ENCODE assay signal across 1 cellular context in genomic region chr1:244862699-244863490, GRCh38.
TF ChIP-seq lines count a peak whose summit lies in the region.

No MANE protein-coding gene starts in this region.

TF ChIP-seq in GM12878, 131 proteins besides CTCF, POLR2A, EP300 and RAD21 (continued from another document and continues in another):
- TF ChIP-seq, protein P1, sequence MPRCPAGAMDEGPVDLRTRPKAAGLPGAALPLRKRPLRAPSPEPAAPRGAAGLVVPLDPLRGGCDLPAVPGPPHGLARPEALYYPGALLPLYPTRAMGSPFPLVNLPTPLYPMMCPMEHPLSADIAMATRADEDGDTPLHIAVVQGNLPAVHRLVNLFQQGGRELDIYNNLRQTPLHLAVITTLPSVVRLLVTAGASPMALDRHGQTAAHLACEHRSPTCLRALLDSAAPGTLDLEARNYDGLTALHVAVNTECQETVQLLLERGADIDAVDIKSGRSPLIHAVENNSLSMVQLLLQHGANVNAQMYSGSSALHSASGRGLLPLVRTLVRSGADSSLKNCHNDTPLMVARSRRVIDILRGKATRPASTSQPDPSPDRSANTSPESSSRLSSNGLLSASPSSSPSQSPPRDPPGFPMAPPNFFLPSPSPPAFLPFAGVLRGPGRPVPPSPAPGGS (IDR thresholded peaks at IDR 0.05; ENCODE audit: borderline replicate concordance, insufficient read depth, low read depth, low read length, poor library complexity, severe bottlenecking) = no peak
- TF ChIP-seq, protein P2, sequence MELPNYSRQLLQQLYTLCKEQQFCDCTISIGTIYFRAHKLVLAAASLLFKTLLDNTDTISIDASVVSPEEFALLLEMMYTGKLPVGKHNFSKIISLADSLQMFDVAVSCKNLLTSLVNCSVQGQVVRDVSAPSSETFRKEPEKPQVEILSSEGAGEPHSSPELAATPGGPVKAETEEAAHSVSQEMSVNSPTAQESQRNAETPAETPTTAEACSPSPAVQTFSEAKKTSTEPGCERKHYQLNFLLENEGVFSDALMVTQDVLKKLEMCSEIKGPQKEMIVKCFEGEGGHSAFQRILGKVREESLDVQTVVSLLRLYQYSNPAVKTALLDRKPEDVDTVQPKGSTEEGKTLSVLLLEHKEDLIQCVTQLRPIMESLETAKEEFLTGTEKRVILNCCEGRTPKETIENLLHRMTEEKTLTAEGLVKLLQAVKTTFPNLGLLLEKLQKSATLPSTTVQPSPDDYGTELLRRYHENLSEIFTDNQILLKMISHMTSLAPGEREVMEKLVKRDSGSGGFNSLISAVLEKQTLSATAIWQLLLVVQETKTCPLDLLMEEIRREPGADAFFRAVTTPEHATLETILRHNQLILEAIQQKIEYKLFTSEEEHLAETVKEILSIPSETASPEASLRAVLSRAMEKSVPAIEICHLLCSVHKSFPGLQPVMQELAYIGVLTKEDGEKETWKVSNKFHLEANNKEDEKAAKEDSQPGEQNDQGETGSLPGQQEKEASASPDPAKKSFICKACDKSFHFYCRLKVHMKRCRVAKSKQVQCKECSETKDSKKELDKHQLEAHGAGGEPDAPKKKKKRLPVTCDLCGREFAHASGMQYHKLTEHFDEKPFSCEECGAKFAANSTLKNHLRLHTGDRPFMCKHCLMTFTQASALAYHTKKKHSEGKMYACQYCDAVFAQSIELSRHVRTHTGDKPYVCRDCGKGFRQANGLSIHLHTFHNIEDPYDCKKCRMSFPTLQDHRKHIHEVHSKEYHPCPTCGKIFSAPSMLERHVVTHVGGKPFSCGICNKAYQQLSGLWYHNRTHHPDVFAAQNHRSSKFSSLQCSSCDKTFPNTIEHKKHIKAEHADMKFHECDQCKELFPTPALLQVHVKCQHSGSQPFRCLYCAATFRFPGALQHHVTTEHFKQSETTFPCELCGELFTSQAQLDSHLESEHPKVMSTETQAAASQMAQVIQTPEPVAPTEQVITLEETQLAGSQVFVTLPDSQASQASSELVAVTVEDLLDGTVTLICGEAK (IDR thresholded peaks at IDR 0.05; ENCODE audit: borderline replicate concordance) = no peak
- no peak for TF ChIP-seq KLF5 (IDR thresholded peaks at IDR 0.05; ENCODE audit: partially characterized antibody)
- TF ChIP-seq RCOR1 (conservative IDR thresholded peaks at IDR 0.05; ENCODE audit: low read depth, low read length) = no peak
- no peak for TF ChIP-seq PAX8 (IDR thresholded peaks at IDR 0.05)
- TF ChIP-seq PAX5 (IDR thresholded peaks at IDR 0.05; ENCODE audit: borderline replicate concordance, low read depth, low read length) = 0 out of 2 replicates have a peak, but pooled peaks have one; percentile 65
- no peak for TF ChIP-seq CBX5 (IDR thresholded peaks at IDR 0.05; ENCODE audit: low read depth)
- TF ChIP-seq, protein P3, sequence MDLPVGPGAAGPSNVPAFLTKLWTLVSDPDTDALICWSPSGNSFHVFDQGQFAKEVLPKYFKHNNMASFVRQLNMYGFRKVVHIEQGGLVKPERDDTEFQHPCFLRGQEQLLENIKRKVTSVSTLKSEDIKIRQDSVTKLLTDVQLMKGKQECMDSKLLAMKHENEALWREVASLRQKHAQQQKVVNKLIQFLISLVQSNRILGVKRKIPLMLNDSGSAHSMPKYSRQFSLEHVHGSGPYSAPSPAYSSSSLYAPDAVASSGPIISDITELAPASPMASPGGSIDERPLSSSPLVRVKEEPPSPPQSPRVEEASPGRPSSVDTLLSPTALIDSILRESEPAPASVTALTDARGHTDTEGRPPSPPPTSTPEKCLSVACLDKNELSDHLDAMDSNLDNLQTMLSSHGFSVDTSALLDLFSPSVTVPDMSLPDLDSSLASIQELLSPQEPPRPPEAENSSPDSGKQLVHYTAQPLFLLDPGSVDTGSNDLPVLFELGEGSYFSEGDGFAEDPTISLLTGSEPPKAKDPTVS (IDR thresholded peaks at IDR 0.05; ENCODE audit: low read depth, low read length) = peak; percentile 80; the same call in 1 of the 2 replicates
- no peak for TF ChIP-seq EED (IDR thresholded peaks at IDR 0.05; ENCODE audit: low read depth)
- TF ChIP-seq NR2F1 (conservative IDR thresholded peaks at IDR 0.05) = peak; percentile 49; the same call in 1 of the 2 replicates
- no peak for TF ChIP-seq SIX5 (IDR thresholded peaks at IDR 0.05; ENCODE audit: low read depth, low read length, severe bottlenecking)
- TF ChIP-seq EGR1 (IDR thresholded peaks at IDR 0.05; ENCODE audit: borderline replicate concordance in 1 of 2, low read depth in 2 of 2, low read length in 2 of 2) = peak; percentile 13 to 55; a peak in 2 of 3 replicates
- TF ChIP-seq, protein P4, sequence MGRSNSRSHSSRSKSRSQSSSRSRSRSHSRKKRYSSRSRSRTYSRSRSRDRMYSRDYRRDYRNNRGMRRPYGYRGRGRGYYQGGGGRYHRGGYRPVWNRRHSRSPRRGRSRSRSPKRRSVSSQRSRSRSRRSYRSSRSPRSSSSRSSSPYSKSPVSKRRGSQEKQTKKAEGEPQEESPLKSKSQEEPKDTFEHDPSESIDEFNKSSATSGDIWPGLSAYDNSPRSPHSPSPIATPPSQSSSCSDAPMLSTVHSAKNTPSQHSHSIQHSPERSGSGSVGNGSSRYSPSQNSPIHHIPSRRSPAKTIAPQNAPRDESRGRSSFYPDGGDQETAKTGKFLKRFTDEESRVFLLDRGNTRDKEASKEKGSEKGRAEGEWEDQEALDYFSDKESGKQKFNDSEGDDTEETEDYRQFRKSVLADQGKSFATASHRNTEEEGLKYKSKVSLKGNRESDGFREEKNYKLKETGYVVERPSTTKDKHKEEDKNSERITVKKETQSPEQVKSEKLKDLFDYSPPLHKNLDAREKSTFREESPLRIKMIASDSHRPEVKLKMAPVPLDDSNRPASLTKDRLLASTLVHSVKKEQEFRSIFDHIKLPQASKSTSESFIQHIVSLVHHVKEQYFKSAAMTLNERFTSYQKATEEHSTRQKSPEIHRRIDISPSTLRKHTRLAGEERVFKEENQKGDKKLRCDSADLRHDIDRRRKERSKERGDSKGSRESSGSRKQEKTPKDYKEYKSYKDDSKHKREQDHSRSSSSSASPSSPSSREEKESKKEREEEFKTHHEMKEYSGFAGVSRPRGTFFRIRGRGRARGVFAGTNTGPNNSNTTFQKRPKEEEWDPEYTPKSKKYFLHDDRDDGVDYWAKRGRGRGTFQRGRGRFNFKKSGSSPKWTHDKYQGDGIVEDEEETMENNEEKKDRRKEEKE (IDR thresholded peaks at IDR 0.05) = no peak
- TF ChIP-seq MEF2A (IDR thresholded peaks at IDR 0.05; ENCODE audit: insufficient read depth, low read depth, low read length) = peak; percentile 56; the same call in 1 of the 2 replicates
- TF ChIP-seq JUNB (IDR thresholded peaks at IDR 0.05) = no peak
- TF ChIP-seq RB1 (IDR thresholded peaks at IDR 0.05; ENCODE audit: borderline replicate concordance) = peak; percentile 63; the same call in 1 of the 2 replicates
- peak; percentile 63; the same call in 1 of the 2 replicates for TF ChIP-seq TARDBP (IDR thresholded peaks at IDR 0.05; ENCODE audit: borderline replicate concordance)
- no peak for TF ChIP-seq NBN (IDR thresholded peaks at IDR 0.05)
- no peak for TF ChIP-seq IRF4 (IDR thresholded peaks at IDR 0.05; ENCODE audit: low read depth, low read length)
- TF ChIP-seq ZZZ3 (IDR thresholded peaks at IDR 0.05; ENCODE audit: control insufficient read depth, insufficient read length, low read depth) = no peak
- peak; percentile 74 for TF ChIP-seq SIN3A (IDR thresholded peaks at IDR 0.05; ENCODE audit: low read depth, low read length)
- TF ChIP-seq ZNF592 (IDR thresholded peaks at IDR 0.05) = 0 out of 2 replicates have a peak, but pooled peaks have one; percentile 40
- TF ChIP-seq CREM (IDR thresholded peaks at IDR 0.05; ENCODE audit: low read depth) = peak; percentile 64
- TF ChIP-seq CBX3 (IDR thresholded peaks at IDR 0.05; ENCODE audit: borderline replicate concordance, low read depth) = no peak
- TF ChIP-seq ZBTB33 (IDR thresholded peaks at IDR 0.05) = no peak
- no peak for TF ChIP-seq ASH2L (IDR thresholded peaks at IDR 0.05; ENCODE audit: borderline replicate concordance, low read depth)
- TF ChIP-seq CHD1 (IDR thresholded peaks at IDR 0.05; ENCODE audit: low read depth, low read length) = no peak
- no peak for TF ChIP-seq SMAD1 (IDR thresholded peaks at IDR 0.05; ENCODE audit: low read depth, partially characterized antibody)
- no peak for TF ChIP-seq NFYA (IDR thresholded peaks at IDR 0.05; ENCODE audit: borderline replicate concordance, low read depth, low read length)
- TF ChIP-seq CREB1 (IDR thresholded peaks at IDR 0.05; ENCODE audit: low read depth) = peak; percentile 85
- TF ChIP-seq, protein P5, sequence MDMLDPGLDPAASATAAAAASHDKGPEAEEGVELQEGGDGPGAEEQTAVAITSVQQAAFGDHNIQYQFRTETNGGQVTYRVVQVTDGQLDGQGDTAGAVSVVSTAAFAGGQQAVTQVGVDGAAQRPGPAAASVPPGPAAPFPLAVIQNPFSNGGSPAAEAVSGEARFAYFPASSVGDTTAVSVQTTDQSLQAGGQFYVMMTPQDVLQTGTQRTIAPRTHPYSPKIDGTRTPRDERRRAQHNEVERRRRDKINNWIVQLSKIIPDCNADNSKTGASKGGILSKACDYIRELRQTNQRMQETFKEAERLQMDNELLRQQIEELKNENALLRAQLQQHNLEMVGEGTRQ (IDR thresholded peaks at IDR 0.05; ENCODE audit: borderline replicate concordance, low read depth, low read length) = no peak
- no peak for TF ChIP-seq WRNIP1 (IDR thresholded peaks at IDR 0.05; ENCODE audit: borderline replicate concordance, low read depth, low read length)
- TF ChIP-seq EZH2 (IDR thresholded peaks at IDR 0.05; ENCODE audit: borderline replicate concordance, control insufficient read depth, low read depth, low read length) = no peak
- TF ChIP-seq ATF7 (IDR thresholded peaks at IDR 0.05; ENCODE audit: low read depth) = 0 out of 2 replicates have a peak, but pooled peaks have one; percentile 8
- TF ChIP-seq, protein P6, sequence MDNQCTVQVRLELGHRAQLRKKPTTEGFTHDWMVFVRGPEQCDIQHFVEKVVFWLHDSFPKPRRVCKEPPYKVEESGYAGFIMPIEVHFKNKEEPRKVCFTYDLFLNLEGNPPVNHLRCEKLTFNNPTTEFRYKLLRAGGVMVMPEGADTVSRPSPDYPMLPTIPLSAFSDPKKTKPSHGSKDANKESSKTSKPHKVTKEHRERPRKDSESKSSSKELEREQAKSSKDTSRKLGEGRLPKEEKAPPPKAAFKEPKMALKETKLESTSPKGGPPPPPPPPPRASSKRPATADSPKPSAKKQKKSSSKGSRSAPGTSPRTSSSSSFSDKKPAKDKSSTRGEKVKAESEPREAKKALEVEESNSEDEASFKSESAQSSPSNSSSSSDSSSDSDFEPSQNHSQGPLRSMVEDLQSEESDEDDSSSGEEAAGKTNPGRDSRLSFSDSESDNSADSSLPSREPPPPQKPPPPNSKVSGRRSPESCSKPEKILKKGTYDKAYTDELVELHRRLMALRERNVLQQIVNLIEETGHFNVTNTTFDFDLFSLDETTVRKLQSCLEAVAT (IDR thresholded peaks at IDR 0.05) = no peak; the same call in 1 of the 2 replicates
- no peak for TF ChIP-seq SPI1 (IDR thresholded peaks at IDR 0.05; ENCODE audit: borderline replicate concordance, insufficient read depth, low read depth, low read length)
- no peak for TF ChIP-seq SUZ12 (IDR thresholded peaks at IDR 0.05; ENCODE audit: unreplicated experiment)
